Comparison of ENCODE assay signal across 1 cellular context in the genomic region with DNA sequence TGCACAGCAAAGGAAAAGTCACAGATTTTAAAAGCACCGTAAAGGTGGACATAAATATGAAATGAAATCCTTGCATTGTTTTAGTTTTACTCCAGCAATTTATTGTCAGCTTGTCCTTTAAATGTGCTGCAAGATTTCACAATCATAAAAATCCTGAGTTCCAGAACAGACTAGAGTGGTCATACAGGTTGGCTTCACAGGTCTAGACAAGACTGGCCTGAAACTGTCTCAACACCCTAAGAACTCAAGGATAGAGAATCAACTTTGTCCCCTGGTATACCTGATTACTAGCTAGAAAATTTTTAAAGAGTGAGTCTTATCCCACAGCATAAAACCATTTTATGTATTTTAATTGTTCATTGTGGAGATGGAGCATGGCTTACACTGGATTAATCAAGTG.
TF ChIP-seq lines count a peak whose summit lies in the region.

No MANE protein-coding gene starts in this region.

TF ChIP-seq in HepG2, 621 proteins besides CTCF, POLR2A, EP300 and RAD21 (continued from another document):
- no peak for TF ChIP-seq HNF4A (CRISPR knock-in tag; IDR thresholded peaks at IDR 0.05)
- no peak for TF ChIP-seq HNRNPUL1 (IDR thresholded peaks at IDR 0.05; ENCODE audit: low read depth, low read length)
